21 cellular contexts compared by ENCODE assay signal in genomic region chr4:67584496-67584895, GRCh38. TPM values are rescaled to one million over a fixed set of nuclear protein-coding genes. Genes with fewer than 3 reads are reported as not detected.
"Had no signal": no experiment of that assay in that cellular context is flagged by ENCODE, and none has a peak within 500 bp of the region (broad histone marks: within the 10 kb centered on the region; RNA-seq: fewer than 3 reads in every experiment).

No MANE protein-coding gene starts in this region.

- H3K27ac Mint-ChIP-seq: activated CD4-positive, alpha-beta T cell treated with anti-CD3 and anti-CD28 coated beads for 36 hours; activated CD8-positive, alpha-beta memory T cell treated with anti-CD3 and anti-CD28 coated beads, Interleukin-2, amount 10 ng/mL, durations not matched to agents 7 days and 5 days; activated naive CD4-positive, alpha-beta T cell treated with anti-CD3 and anti-CD28 coated beads, Interleukin-2, amount 50 U/mL, for 72 hours; activated naive CD8-positive, alpha-beta T cell treated with anti-CD3 and anti-CD28 coated beads, Interleukin-2, amount 50 U/mL, for 24 hours; activated T-cell treated with anti-CD3 and anti-CD28 coated beads, Interleukin-2, amount 50 U/mL, for 24 hours; activated T-helper 1 cell treated with anti-CD3 and anti-CD28 coated beads, Interleukin-12 subunit alpha, Interleukin-12 subunit beta, Interleukin-2, Interleukin-4 antibody, amounts not matched to agents 30 ng/mL and 10 ng/mL and 1 ng/mL, durations not matched to agents 14 hours and 24 hours and 36 hours; brain; T-helper 17 cell had no signal

- H3K36me3 Mint-ChIP-seq: brain had no signal

- ATAC-seq: activated CD4-positive, alpha-beta T cell treated with anti-CD3 and anti-CD28 coated beads for 36 hours; activated CD8-positive, alpha-beta memory T cell treated with anti-CD3 and anti-CD28 coated beads, Interleukin-2, amount 10 ng/mL, durations not matched to agents 7 days and 5 days; activated naive CD4-positive, alpha-beta T cell treated with anti-CD3 and anti-CD28 coated beads, Interleukin-2, amount 50 U/mL, for 72 hours; activated naive CD8-positive, alpha-beta T cell treated with anti-CD3 and anti-CD28 coated beads, Interleukin-2, amount 50 U/mL, for 24 hours; T-helper 17 cell had no signal

- H3K4me3 Mint-ChIP-seq: activated CD4-positive, alpha-beta T cell treated with anti-CD3 and anti-CD28 coated beads for 36 hours; activated CD8-positive, alpha-beta memory T cell treated with anti-CD3 and anti-CD28 coated beads, Interleukin-2, amount 10 ng/mL, durations not matched to agents 7 days and 5 days; activated naive CD8-positive, alpha-beta T cell treated with anti-CD3 and anti-CD28 coated beads, Interleukin-2, amount 50 U/mL, for 24 hours; activated T-cell treated with anti-CD3 and anti-CD28 coated beads, Interleukin-2, amount 50 U/mL, for 24 hours; activated T-helper 1 cell treated with anti-CD3 and anti-CD28 coated beads, Interleukin-12 subunit alpha, Interleukin-12 subunit beta, Interleukin-2, Interleukin-4 antibody, amounts not matched to agents 30 ng/mL and 10 ng/mL and 1 ng/mL, durations not matched to agents 14 hours and 24 hours and 36 hours; brain; central memory CD8-positive, alpha-beta T cell; T-helper 17 cell had no signal

- H3K27me3 Mint-ChIP-seq: activated CD4-positive, alpha-beta T cell treated with anti-CD3 and anti-CD28 coated beads for 36 hours; activated CD8-positive, alpha-beta memory T cell treated with anti-CD3 and anti-CD28 coated beads, Interleukin-2, amount 10 ng/mL, durations not matched to agents 7 days and 5 days; activated naive CD8-positive, alpha-beta T cell treated with anti-CD3 and anti-CD28 coated beads, Interleukin-2, amount 50 U/mL, for 24 hours; activated T-cell treated with anti-CD3 and anti-CD28 coated beads, Interleukin-2, amount 50 U/mL, for 24 hours; brain; T-helper 17 cell had no signal

- H3K9me3 Mint-ChIP-seq: central memory CD8-positive, alpha-beta T cell had no signal

- H3K4me1 Mint-ChIP-seq: brain had no signal

- DNase-seq: activated CD4-positive, alpha-beta T cell treated with anti-CD3 and anti-CD28 coated beads for 36 hours; activated CD4-positive, alpha-beta T cell treated with anti-CD3 and anti-CD28 coated beads, Interleukin-2, amount 50 U/mL, for 1 hour; activated CD8-positive, alpha-beta memory T cell treated with anti-CD3 and anti-CD28 coated beads, Interleukin-2, amount 10 ng/mL, durations not matched to agents 7 days and 5 days; activated effector memory CD4-positive, alpha-beta T cell treated with anti-CD3 and anti-CD28 coated beads, Interleukin-2, amount 50 U/mL, for 16 hours; activated naive CD4-positive, alpha-beta T cell treated with Interleukin-2 at 50 U/mL for 16 hours; activated naive CD8-positive, alpha-beta T cell treated with anti-CD3 and anti-CD28 coated beads, Interleukin-2, amount 50 U/mL, for 24 hours; activated T-cell treated with anti-CD3 and anti-CD28 coated beads, Interleukin-2, amount 50 U/mL, for 24 hours; amniotic stem cell; MM.1S; NCI-H1105 treated with DMSO at 0.1 percent for 48 hours; NCI-H1436 treated with DMSO at 0.1 percent for 48 hours; NCI-H187; NCI-H2081; Peyer's patch; SHP77; T-helper 17 cell had no signal

RNA-seq across cellular contexts. Expression of gene STAP1, which starts 26.0 kb away (rescaled TPM):
- total RNA-seq: ascending aorta had no signal
